ENCODE assay signal across 22 cellular contexts in the genomic region with DNA sequence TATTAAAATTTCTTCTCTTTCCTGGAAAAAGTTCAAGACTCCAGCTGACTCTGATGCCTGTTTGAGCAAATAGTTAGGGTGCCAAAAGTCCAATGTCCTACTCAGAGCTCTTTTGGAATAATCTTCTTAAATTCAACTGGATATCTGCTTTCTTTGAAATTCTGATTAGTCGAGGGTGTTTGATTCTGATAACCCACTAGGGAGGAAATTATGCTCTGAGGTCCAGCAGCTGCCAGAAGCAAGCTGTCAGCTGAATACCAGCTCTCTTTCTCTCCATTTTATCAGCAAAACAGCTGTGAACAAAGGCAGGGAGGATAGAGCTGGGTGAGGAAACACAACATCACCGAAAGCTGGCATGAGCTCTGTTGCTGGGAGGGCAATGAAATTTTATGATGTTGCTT.
DNase-seq lines count a peak whose midpoint lies in the region; ATAC-seq and TF ChIP-seq lines count a peak whose summit lies in the region.
"Had no signal": no experiment of that assay in that cellular context is flagged by ENCODE, and none has a peak within 500 bp of the region (broad histone marks: within the 10 kb centered on the region; RNA-seq: fewer than 3 reads in every experiment).

No MANE protein-coding gene starts in this region.

- H3K4me3 ChIP-seq in colonic mucosa, result no peak overlapping the region
- H3K4me3 ChIP-seq: left lung, MG63, stomach had no signal

- H3K27me3 ChIP-seq in colonic mucosa, result no peaks in the 10 kb centered on the region
- H3K27me3 ChIP-seq: left lung, MG63, stomach had no signal

- intact Hi-C loops in colonic mucosa (cut with DNase I), result no loop called here

- DNase-seq in NCI-H1694 treated with DMSO at 0.1 percent for 48 hours (lab: John Stamatoyannopoulos, UW) (peak; percentile 28), NCI-H1694 (lab: John Stamatoyannopoulos, UW) (no peak), NCI-H146 treated with DMSO at 0.1 percent for 48 hours (lab: John Stamatoyannopoulos, UW; ENCODE audit: unreplicated experiment) (peak; percentile 36), colonic mucosa (no peak), myocyte (ENCODE audit: low read depth) (peak; percentile 65), ecto neural progenitor cell (ENCODE audit: low spot score) (no peak)
- no peak for DNase-seq in stimulated activated CD4-positive, alpha-beta T cell treated with anti-CD3 and anti-CD28 coated beads, Interleukin-4, amount 100 ng/mL, for 1 hour
- DNase-seq: activated CD4-positive, alpha-beta memory T cell treated with anti-CD3 and anti-CD28 coated beads for 36 hours; activated naive CD8-positive, alpha-beta T cell treated with anti-CD3 and anti-CD28 coated beads, Interleukin-2, amount 10 ng/mL, durations not matched to agents 7 days and 5 days; CD4-positive, alpha-beta memory T cell; DMS153; left lung; MG63; NCI-H1436; stimulated activated CD8-positive, alpha-beta memory T cell treated with anti-CD3 and anti-CD28 coated beads, Interleukin-4, amount 100 ng/mL, for 48 hours; stomach; T1000; trophoblast cell had no signal

- ATAC-seq in GM19324 (IDR thresholded peaks at IDR 0.05; ENCODE audit: low FRiP score, unreplicated experiment), result no peak
- ATAC-seq: activated CD4-positive, CD25-positive, alpha-beta regulatory T cell treated with anti-CD3 and anti-CD28 coated beads, Interleukin-2, amount 50 U/mL, for 24 hours; left lung; Right ventricle myocardium inferior had no signal

- no peaks in the 10 kb centered on the region for H3K9me3 ChIP-seq in colonic mucosa
- H3K9me3 ChIP-seq: left lung, MG63 had no signal

- peak overlapping the region; percentile 48 for H3K27ac ChIP-seq in colonic mucosa
- H3K27ac ChIP-seq: 22Rv1, left lung, stomach had no signal

- TF ChIP-seq CTCF in colonic mucosa (IDR thresholded peaks at IDR 0.05), result no peak

- no peaks in the 10 kb centered on the region for H3K36me3 ChIP-seq in colonic mucosa
- H3K36me3 ChIP-seq: left lung, MG63, stomach had no signal

- peak overlapping the region in 1 of 2 donors; percentile 6 for H3K9ac ChIP-seq in colonic mucosa (ENCODE audit: low read depth in 2 of 2, low read length in 2 of 2)

- no peaks in the 10 kb centered on the region for H3K4me1 ChIP-seq in colonic mucosa
- H3K4me1 ChIP-seq: left lung had no signal

Comparison
In these comparisons a context has a peak if more than half of its experiments do, and no peak if none do; other contexts are left out.
1. DNase-seq: peak in NCI-H1694 treated with DMSO at 0.1 percent for 48 hours (single experiment), NCI-H146 treated with DMSO at 0.1 percent for 48 hours (single experiment) and myocyte (single experiment); none in NCI-H1694 (single experiment), colonic mucosa (single experiment), stimulated activated CD4-positive, alpha-beta T cell treated with anti-CD3 and anti-CD28 coated beads, Interleukin-4, amount 100 ng/mL, for 1 hour (single experiment) and ecto neural progenitor cell (single experiment).